In the genomic region with DNA sequence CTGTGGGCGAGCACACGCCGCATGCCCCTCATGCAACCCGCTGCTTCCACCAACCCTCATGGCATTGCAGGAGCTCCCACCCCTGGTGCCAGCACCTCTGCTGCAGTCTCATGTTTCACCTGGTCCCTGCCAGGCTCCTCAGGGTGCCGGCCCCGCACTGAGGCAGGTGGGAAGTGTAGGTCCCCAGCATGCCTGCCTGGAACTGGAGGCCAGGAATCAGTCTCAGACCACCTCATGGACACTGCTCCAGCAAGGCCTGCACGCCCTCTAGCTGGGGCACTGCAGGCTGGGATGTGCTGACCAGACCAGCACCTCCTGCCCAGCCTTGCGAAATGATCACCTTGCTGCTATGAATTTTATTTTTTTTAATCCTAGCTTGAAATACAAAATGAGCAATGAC, we compare ENCODE assay signal across 20 cellular contexts. TPM values are rescaled to one million over a fixed set of nuclear protein-coding genes. Genes with fewer than 3 reads are reported as not detected.
"Had no signal": no experiment of that assay in that cellular context is flagged by ENCODE, and none has a peak within 500 bp of the region (broad histone marks: within the 10 kb centered on the region; RNA-seq: fewer than 3 reads in every experiment).

No MANE protein-coding gene starts in this region.

- H3K4me1 ChIP-seq: colonic mucosa, heart right ventricle, right atrium auricular region, tibial artery, upper lobe of left lung, vagina had no signal

- H3K4me1 Mint-ChIP-seq: naive thymus-derived CD8-positive, alpha-beta T cell had no signal

- H3K36me3 ChIP-seq: colonic mucosa, heart right ventricle, ovary, right atrium auricular region, tibial artery, upper lobe of left lung, vagina had no signal

- FAIRE-seq: endothelial cell of umbilical vein, frontal cortex, islet of Langerhans had no signal

- H3K27ac Mint-ChIP-seq: naive thymus-derived CD8-positive, alpha-beta T cell; stimulated activated naive CD8-positive, alpha-beta T cell treated with anti-CD3 and anti-CD28 coated beads, Interleukin-15, Interleukin-2, amounts not matched to agents 100 ng/mL and 50 ng/mL, for 24 hours had no signal

- H3K9me3 ChIP-seq: colonic mucosa, tibial artery, vagina had no signal

- H3K4me3 Mint-ChIP-seq: naive thymus-derived CD8-positive, alpha-beta T cell; stimulated activated naive CD8-positive, alpha-beta T cell treated with anti-CD3 and anti-CD28 coated beads, Interleukin-15, Interleukin-2, amounts not matched to agents 100 ng/mL and 50 ng/mL, for 24 hours had no signal

- H3K27me3 ChIP-seq: colonic mucosa, heart right ventricle, ovary, right atrium auricular region, tibial artery, upper lobe of left lung, vagina had no signal

- DNase-seq: colonic mucosa; dermis blood vessel endothelial cell; erythroblast; heart right ventricle; hypothalamus; kidney glomerular epithelial cell; mammary epithelial cell; mucosa of descending colon; naive thymus-derived CD8-positive, alpha-beta T cell; ovary; stimulated activated CD4-positive, alpha-beta T cell treated with anti-CD3 and anti-CD28 coated beads, Interleukin-2, amount 100 ng/mL, for 48 hours; tibial artery had no signal

- H3K4me3 ChIP-seq: colonic mucosa, heart right ventricle, mucosa of descending colon, ovary, right atrium auricular region, smooth muscle cell, tibial artery, upper lobe of left lung, vagina had no signal

- H3K27ac ChIP-seq: colonic mucosa, heart right ventricle, ovary, right atrium auricular region, tibial artery, upper lobe of left lung, vagina had no signal

- ATAC-seq: heart right ventricle; mucosa of descending colon; naive thymus-derived CD8-positive, alpha-beta T cell had no signal

RNA-seq across cellular contexts. Expression of gene OCA2, which starts 39.1 kb away (rescaled TPM):
- total RNA-seq: dermis blood vessel endothelial cell; endothelial cell of umbilical vein; naive thymus-derived CD8-positive, alpha-beta T cell; smooth muscle cell had no signal
- polyA plus RNA-seq: endothelial cell of umbilical vein; mammary epithelial cell; naive thymus-derived CD8-positive, alpha-beta T cell had no signal
